12 cellular contexts compared by ENCODE assay signal in genomic region chr2:233208382-233209116, GRCh38. TPM values are rescaled to one million over a fixed set of nuclear protein-coding genes. Genes with fewer than 3 reads are reported as not detected.
DNase-seq lines count a peak whose midpoint lies in the region; ATAC-seq and TF ChIP-seq lines count a peak whose summit lies in the region.
"Had no signal": no experiment of that assay in that cellular context is flagged by ENCODE, and none has a peak within 500 bp of the region (broad histone marks: within the 10 kb centered on the region; RNA-seq: fewer than 3 reads in every experiment).

No MANE protein-coding gene starts in this region.

- no peak for TF ChIP-seq POLR2A in breast epithelium (IDR thresholded peaks at IDR 0.05)

- H3K9ac ChIP-seq in smooth muscle cell (ENCODE audit: low read depth): no peak overlapping the region

- POLR2A ChIA-PET in MCF 10A (lab: Yijun Ruan, JAX): interaction anchor here (2.0 kb wide), 1 partner anchor 41 kb away, joined by 7 read pairs; no protein-coding TSS in a partner anchor

- no peaks in the 10 kb centered on the region for H3K9me3 ChIP-seq in breast epithelium
- no peaks in the 10 kb centered on the region for H3K9me3 ChIP-seq in SJSA1 (replicated peaks)
- H3K9me3 ChIP-seq in smooth muscle cell (replicated peaks; ENCODE audit: low read depth): no peaks in the 10 kb centered on the region

- CTCF ChIA-PET in MCF 10A (lab: Yijun Ruan, JAX): interaction anchor here (0.6 to 1.4 kb wide), 3 partner anchors 42 to 1652 kb away, joined by 3 to 6 read pairs (median 4); partner anchors contain the start of gene ATG16L1

- no peaks in the 10 kb centered on the region for H3K27me3 ChIP-seq in breast epithelium
- no peaks in the 10 kb centered on the region for H3K27me3 ChIP-seq in SJSA1 (replicated peaks)
- H3K27me3 ChIP-seq in smooth muscle cell (ENCODE audit: low read depth): no peaks in the 10 kb centered on the region

- H3K4me1 Mint-ChIP-seq in MCF 10A (ENCODE audit: insufficient read depth, unreplicated experiment): peaks cover 40% of the 10 kb centered on the region

- H3K4me3 ChIP-seq in breast epithelium (no peak overlapping the region), SJSA1 (no peak overlapping the region), smooth muscle cell (no peak overlapping the region)

- H3F3A ChIP-seq in smooth muscle cell (ENCODE audit: low read depth): no peaks in the 10 kb centered on the region

- no peak overlapping the region for H3K4me3 Mint-ChIP-seq in MCF 10A (ENCODE audit: unreplicated experiment)
- H3K4me3 Mint-ChIP-seq: activated T-cell treated with anti-CD3 and anti-CD28 coated beads, Interleukin-2, amount 50 U/mL, for 4 hours; nephron progenitor cell had no signal

- peaks cover 46% of the 10 kb centered on the region for H3K36me3 Mint-ChIP-seq in MCF 10A (ENCODE audit: insufficient read depth, unreplicated experiment)

- H3K27me3 Mint-ChIP-seq in MCF 10A (ENCODE audit: insufficient read depth, unreplicated experiment): no peaks in the 10 kb centered on the region

- WGBS in smooth muscle cell (ENCODE audit: low lambda C conversion rate): 72% methylated on average over 10 of the region's 10 CpGs

- no peak for ATAC-seq in GM21825 (IDR thresholded peaks at IDR 0.05; ENCODE audit: unreplicated experiment)
- no peak for ATAC-seq in HG03342 (IDR thresholded peaks at IDR 0.05; ENCODE audit: unreplicated experiment)

- no peak overlapping the region for H2AFZ ChIP-seq in smooth muscle cell (ENCODE audit: low read depth)

- H3K4me1 ChIP-seq in breast epithelium (peaks cover 0 to 11% of the 10 kb centered on the region in 2 donors), SJSA1 (replicated peaks) (peaks cover 46% of the 10 kb centered on the region), smooth muscle cell (ENCODE audit: low read depth) (peaks cover 4% of the 10 kb centered on the region)

- no peak overlapping the region for H3K27ac Mint-ChIP-seq in MCF 10A (ENCODE audit: low read depth, unreplicated experiment)
- H3K27ac Mint-ChIP-seq: nephron progenitor cell had no signal

- TF ChIP-seq CTCF in MCF 10A (IDR thresholded peaks at IDR 0.05; ENCODE audit: unreplicated experiment) (no peak), breast epithelium (IDR thresholded peaks at IDR 0.05) (no peak), smooth muscle cell (IDR thresholded peaks at IDR 0.05; ENCODE audit: borderline replicate concordance, insufficient read depth, poor library complexity, severe bottlenecking) (no peak)

- no peak overlapping the region for H3K4me2 ChIP-seq in smooth muscle cell

- peak; percentile 49 for DNase-seq in MCF 10A (ENCODE audit: unreplicated experiment)
- DNase-seq in breast epithelium (ENCODE audit: low spot score in 2 of 2): no peak
- peak; percentile 66 to 84 for DNase-seq in SJSA1 (ENCODE audit: low read depth in 1 of 2, low spot score in 2 of 2)
- DNase-seq in iris pigment epithelial cell (ENCODE audit: low read depth): peak; percentile 13
- no peak for DNase-seq in smooth muscle cell (lab: John Stamatoyannopoulos, UW; ENCODE audit: unreplicated experiment)
- no peak for DNase-seq in OCI-M1 (lab: John Stamatoyannopoulos, UW)
- DNase-seq: activated T-cell treated with anti-CD3 and anti-CD28 coated beads, Interleukin-2, amount 50 U/mL, for 4 hours; KG1; nephron progenitor cell; stimulated activated CD4-positive, alpha-beta T cell treated with anti-CD3 and anti-CD28 coated beads, Interleukin-4, amount 100 ng/mL, for 24 hours had no signal

- H4K20me1 ChIP-seq in smooth muscle cell (ENCODE audit: low read depth): no peaks in the 10 kb centered on the region

- no peaks in the 10 kb centered on the region for H3K9me3 Mint-ChIP-seq in MCF 10A (ENCODE audit: unreplicated experiment)
- H3K9me3 Mint-ChIP-seq: activated T-cell treated with anti-CD3 and anti-CD28 coated beads, Interleukin-2, amount 50 U/mL, for 4 hours had no signal

- no TSS peak for BruUV-seq in MCF 10A (replicated peaks; lab: Mats Ljungman, UMichigan)

- H3K27ac ChIP-seq in breast epithelium (no peak overlapping the region), SJSA1 (peak overlapping the region; percentile 85), smooth muscle cell (ENCODE audit: low read depth) (no peak overlapping the region)

- no peaks in the 10 kb centered on the region for H3K79me2 ChIP-seq in smooth muscle cell (ENCODE audit: low read depth)

- intact Hi-C loops in MCF 10A (cut with micrococcal nuclease) (loop anchor here (1.0 kb wide), 1 partner anchor 220 kb away; no protein-coding TSS in a partner anchor), breast epithelium (cut with DNase I; ENCODE audit: low total_unique reads) (no loop called here)

- no peaks in the 10 kb centered on the region for H3K36me3 ChIP-seq in breast epithelium
- H3K36me3 ChIP-seq in SJSA1: no peaks in the 10 kb centered on the region
- H3K36me3 ChIP-seq in smooth muscle cell (ENCODE audit: low read depth): no peaks in the 10 kb centered on the region

RNA-seq across cellular contexts. Expression of gene ATG16L1, which starts 42.9 kb away (rescaled TPM):
- 26.4 and 28.7 TPM in 2 replicates for total RNA-seq in MCF 10A (2022)
- 10 to 100 TPM; 19.5 to 61.9 (median 46.0) TPM for total RNA-seq in breast epithelium
- 54.3 and 78.8 TPM in 2 replicates for total RNA-seq in SJSA1 (2014; rRNA removed; shearing (Covaris generic))
- 25.6 and 26.4 TPM in 2 replicates for total RNA-seq in smooth muscle cell
- polyA plus RNA-seq in smooth muscle cell: 11.2 and 12.5 TPM in 2 replicates

Comparison
In these comparisons a context has a peak if more than half of its experiments do, and no peak if none do; other contexts are left out.
1. DNase-seq: peak in MCF 10A (single experiment), SJSA1 (2 of 2) and iris pigment epithelial cell (single experiment); none in breast epithelium (0 of 2), smooth muscle cell (single experiment) and OCI-M1 (single experiment).